Comparison of ENCODE assay signal across 9 cellular contexts in the genomic region with DNA sequence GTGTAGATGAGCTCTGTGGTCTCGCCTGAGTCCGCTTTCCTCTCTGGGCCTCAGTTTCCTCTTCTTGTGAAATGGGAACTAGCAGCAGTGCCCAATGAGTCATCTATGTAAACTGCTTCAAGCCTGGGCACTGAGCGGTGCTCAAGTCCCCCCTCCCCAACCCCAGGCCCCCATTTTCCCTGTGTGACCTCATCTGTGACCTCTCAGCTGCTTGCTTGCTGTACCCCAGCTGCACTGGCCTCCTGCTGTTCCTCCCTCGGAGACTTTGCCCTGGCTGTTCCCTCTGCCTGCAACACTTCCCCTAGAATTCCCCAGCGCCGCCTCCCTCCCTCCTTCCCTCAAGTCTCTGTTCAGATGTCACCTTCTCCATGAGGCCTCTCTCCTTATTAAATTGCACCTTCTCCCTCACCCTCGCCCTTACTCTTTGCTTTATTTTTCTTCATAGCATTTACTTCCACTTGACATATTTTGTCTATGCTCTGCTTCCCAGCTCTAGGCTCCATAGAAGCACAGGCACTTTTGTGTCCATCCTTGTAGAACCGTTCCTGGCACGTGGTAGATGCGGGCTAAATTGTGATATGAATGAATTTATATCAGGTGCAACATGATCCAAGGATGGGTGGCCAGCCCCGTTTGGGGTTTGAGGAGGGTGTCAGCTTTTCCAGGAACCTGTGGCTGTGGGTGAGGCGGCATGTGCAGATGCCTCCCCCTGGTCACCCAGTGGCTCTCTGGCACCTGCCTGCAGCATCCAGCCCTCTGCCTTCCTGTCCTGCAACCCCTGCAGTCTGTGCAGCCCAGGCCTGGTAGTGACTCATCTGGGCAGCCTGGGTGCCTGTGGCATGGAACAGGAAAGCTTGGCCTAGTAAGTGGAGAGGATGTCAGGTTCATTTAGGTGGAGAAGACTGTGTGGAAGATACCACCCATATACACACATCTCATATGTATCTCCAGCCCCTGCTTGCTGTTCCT.
DNase-seq lines count a peak whose midpoint lies in the region; ATAC-seq lines count a peak whose summit lies in the region.
"Had no signal": no experiment of that assay in that cellular context is flagged by ENCODE, and none has a peak within 500 bp of the region (broad histone marks: within the 10 kb centered on the region; RNA-seq: fewer than 3 reads in every experiment).

No MANE protein-coding gene starts in this region.

- peaks cover 17% of the 10 kb centered on the region for H3K36me3 Mint-ChIP-seq in memory B cell

- peak overlapping the region; percentile 85 for H3K27ac Mint-ChIP-seq in memory B cell
- H3K27ac Mint-ChIP-seq: activated naive CD4-positive, alpha-beta T cell treated with anti-CD3 and anti-CD28 coated beads, Interleukin-2, amount 50 U/mL, for 24 hours had no signal

- H3K4me1 Mint-ChIP-seq in memory B cell, result peaks cover 39% of the 10 kb centered on the region

- H3K27me3 ChIP-seq in BLaER1, result no peaks in the 10 kb centered on the region

- DNase-seq in KBM-7 (peak; percentile 18), astrocyte of the hippocampus (ENCODE audit: low read depth, low spot score) (peak; percentile 67), memory B cell (ENCODE audit: low spot score in 2 of 2) (no peak), T-helper 9 cell (no peak), NCI-H1436 (lab: John Stamatoyannopoulos, UW) (no peak)

- peak overlapping the region; percentile 96 for H3K4me2 ChIP-seq in BLaER1

- peak overlapping the region; percentile 77 for H3K4me3 Mint-ChIP-seq in memory B cell
- H3K4me3 Mint-ChIP-seq: activated naive CD4-positive, alpha-beta T cell treated with anti-CD3 and anti-CD28 coated beads, Interleukin-2, amount 50 U/mL, for 24 hours had no signal

- H3K4me1 ChIP-seq in BLaER1, result peaks cover 61% of the 10 kb centered on the region

- no peaks in the 10 kb centered on the region; the same call in 1 of the 2 replicates for H4K20me1 ChIP-seq in BLaER1

- in situ Hi-C loops in KBM-7 (cut with MboI; ENCODE audit: low pct_unique_long_range_greater_than_20kb, low sequenced_read_pairs), result no loop called here

- H3K4me3 ChIP-seq in BLaER1, result peak overlapping the region; percentile 61; the same call in 1 of the 2 replicates

- ATAC-seq in memory B cell (ENCODE audit: low read depth) (no peak), GM21723 (IDR thresholded peaks at IDR 0.05; ENCODE audit: unreplicated experiment) (no peak), GM21526 (IDR thresholded peaks at IDR 0.05; ENCODE audit: low FRiP score, unreplicated experiment) (no peak)

- H3K9ac ChIP-seq in BLaER1, result peak overlapping the region; percentile 74

- no peaks in the 10 kb centered on the region for H3K27me3 Mint-ChIP-seq in memory B cell
- H3K27me3 Mint-ChIP-seq: activated naive CD4-positive, alpha-beta T cell treated with anti-CD3 and anti-CD28 coated beads, Interleukin-2, amount 50 U/mL, for 24 hours had no signal

- peaks cover 22% of the 10 kb centered on the region for H3K36me3 ChIP-seq in BLaER1

- H3K9me3 Mint-ChIP-seq in memory B cell, result no peaks in the 10 kb centered on the region
- H3K9me3 Mint-ChIP-seq: activated naive CD4-positive, alpha-beta T cell treated with anti-CD3 and anti-CD28 coated beads, Interleukin-2, amount 50 U/mL, for 24 hours had no signal

- H3K27ac ChIP-seq in BLaER1, result peak overlapping the region; percentile 79

- H3K9me3 ChIP-seq in BLaER1, result peaks cover 24% of the 10 kb centered on the region

Comparison
In these comparisons a context has a peak if more than half of its experiments do, and no peak if none do; other contexts are left out.
1. DNase-seq: peak in KBM-7 (single experiment) and astrocyte of the hippocampus (single experiment); none in memory B cell (0 of 2), T-helper 9 cell (single experiment) and NCI-H1436 (single experiment).